1 cellular context compared by ENCODE assay signal in the genomic region with DNA sequence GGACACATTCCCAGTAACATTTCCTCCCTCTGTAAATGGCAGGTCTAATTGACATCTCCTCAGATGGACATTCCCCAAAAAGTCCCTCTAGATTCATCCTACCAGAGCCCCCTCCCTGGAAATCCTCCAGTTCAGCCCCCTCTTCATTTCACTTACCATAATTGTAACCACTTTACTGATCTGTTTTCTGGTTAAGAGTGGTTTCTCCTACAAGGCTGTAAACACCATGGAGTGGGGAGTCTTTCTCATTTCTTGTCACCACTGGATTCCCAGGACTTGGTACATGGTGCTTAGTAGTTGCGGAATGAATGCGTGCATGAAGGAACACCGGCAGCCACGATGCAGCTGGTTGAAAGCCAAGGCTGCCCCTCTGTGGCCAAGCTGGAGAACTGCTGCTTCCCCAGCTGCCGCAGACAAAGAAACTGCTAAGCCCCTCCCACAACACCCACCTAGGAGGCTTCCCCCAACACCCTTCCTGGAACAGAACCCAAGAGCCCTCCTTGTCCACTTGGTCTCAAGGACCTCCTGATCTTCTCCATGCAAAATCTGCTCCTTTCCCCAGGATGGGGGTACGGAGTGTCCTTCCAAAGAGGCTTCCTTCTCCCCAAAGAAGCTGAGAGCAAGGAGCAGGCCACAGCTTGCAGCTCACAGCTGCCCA.
TF ChIP-seq lines count a peak whose summit lies in the region.

No MANE protein-coding gene starts in this region.

TF ChIP-seq in GM12878, 131 proteins besides CTCF, POLR2A, EP300 and RAD21 (continues in another document):
- TF ChIP-seq EED (IDR thresholded peaks at IDR 0.05; ENCODE audit: low read depth) (no peak), ZNF274 (IDR thresholded peaks at IDR 0.05; ENCODE audit: insufficient read depth, insufficient read length) (no peak), SP1 (IDR thresholded peaks at IDR 0.05; ENCODE audit: low read depth, low read length) (no peak), RBBP5 (conservative IDR thresholded peaks at IDR 0.05) (no peak), STAT1 (conservative IDR thresholded peaks at IDR 0.05) (no peak; the same call in 1 of the 2 replicates), TCF3 (IDR thresholded peaks at IDR 0.05; ENCODE audit: borderline replicate concordance, insufficient read depth, low read depth, low read length) (0 out of 2 replicates have a peak, but pooled peaks have one; percentile 27), JUND (IDR thresholded peaks at IDR 0.05; ENCODE audit: low read depth, low read length) (no peak), EGR1 (IDR thresholded peaks at IDR 0.05; ENCODE audit: borderline replicate concordance in 1 of 2, low read depth in 2 of 2, low read length in 2 of 2) (no peak), STAT3 (IDR thresholded peaks at IDR 0.05; ENCODE audit: low read depth, low read length) (no peak), MTA2 (IDR thresholded peaks at IDR 0.05; ENCODE audit: low read depth) (no peak), IKZF1 (conservative IDR thresholded peaks at IDR 0.05) (peak; percentile 51; the same call in 1 of the 2 replicates), PAX8 (IDR thresholded peaks at IDR 0.05) (no peak), SMC3 (IDR thresholded peaks at IDR 0.05; ENCODE audit: borderline replicate concordance, low read length) (peak; percentile 78), CHD1 (IDR thresholded peaks at IDR 0.05; ENCODE audit: low read depth, low read length) (no peak), BCL11A (IDR thresholded peaks at IDR 0.05; ENCODE audit: low read depth, low read length) (no peak), ESRRA (IDR thresholded peaks at IDR 0.05; ENCODE audit: low read length) (no peak), ZZZ3 (IDR thresholded peaks at IDR 0.05; ENCODE audit: control insufficient read depth, insufficient read length, low read depth) (no peak), ZNF207 (IDR thresholded peaks at IDR 0.05; ENCODE audit: borderline replicate concordance) (no peak), CHD2 (IDR thresholded peaks at IDR 0.05; ENCODE audit: borderline replicate concordance, low read depth, low read length) (no peak), ETV6 (conservative IDR thresholded peaks at IDR 0.05 in 1 of 2, IDR thresholded peaks at IDR 0.05 in 1 of 2; ENCODE audit: borderline replicate concordance in 1 of 2, low read depth in 1 of 2) (no peak), ZSCAN29 (IDR thresholded peaks at IDR 0.05) (no peak), SUPT20H (IDR thresholded peaks at IDR 0.05; ENCODE audit: borderline replicate concordance, control insufficient read depth, low read depth, low read length) (no peak), GATAD2B (conservative IDR thresholded peaks at IDR 0.05; ENCODE audit: low read depth) (no peak), ZNF217 (IDR thresholded peaks at IDR 0.05) (no peak), CREM (IDR thresholded peaks at IDR 0.05; ENCODE audit: low read depth) (no peak), SREBF2 (IDR thresholded peaks at IDR 0.05; ENCODE audit: low read length) (no peak), YY1 (IDR thresholded peaks at IDR 0.05; ENCODE audit: low read depth, low read length) (peak; percentile 60; the same call in 1 of the 2 replicates), TARDBP (IDR thresholded peaks at IDR 0.05; ENCODE audit: borderline replicate concordance) (no peak), RAD51 (IDR thresholded peaks at IDR 0.05) (no peak), NFYA (IDR thresholded peaks at IDR 0.05; ENCODE audit: borderline replicate concordance, low read depth, low read length) (no peak), POU2F2 (IDR thresholded peaks at IDR 0.05; ENCODE audit: borderline replicate concordance, low read depth, low read length) (no peak), EZH2 (IDR thresholded peaks at IDR 0.05; ENCODE audit: borderline replicate concordance, control insufficient read depth, low read depth, low read length) (no peak), ZNF622 (IDR thresholded peaks at IDR 0.05) (no peak), MYB (IDR thresholded peaks at IDR 0.05; ENCODE audit: borderline replicate concordance, low read depth, low read length) (no peak), NR2F1 (conservative IDR thresholded peaks at IDR 0.05) (no peak), SMAD5 (IDR thresholded peaks at IDR 0.05; ENCODE audit: low read depth) (no peak), KDM1A (IDR thresholded peaks at IDR 0.05; ENCODE audit: borderline replicate concordance) (no peak)
- TF ChIP-seq, protein P1, sequence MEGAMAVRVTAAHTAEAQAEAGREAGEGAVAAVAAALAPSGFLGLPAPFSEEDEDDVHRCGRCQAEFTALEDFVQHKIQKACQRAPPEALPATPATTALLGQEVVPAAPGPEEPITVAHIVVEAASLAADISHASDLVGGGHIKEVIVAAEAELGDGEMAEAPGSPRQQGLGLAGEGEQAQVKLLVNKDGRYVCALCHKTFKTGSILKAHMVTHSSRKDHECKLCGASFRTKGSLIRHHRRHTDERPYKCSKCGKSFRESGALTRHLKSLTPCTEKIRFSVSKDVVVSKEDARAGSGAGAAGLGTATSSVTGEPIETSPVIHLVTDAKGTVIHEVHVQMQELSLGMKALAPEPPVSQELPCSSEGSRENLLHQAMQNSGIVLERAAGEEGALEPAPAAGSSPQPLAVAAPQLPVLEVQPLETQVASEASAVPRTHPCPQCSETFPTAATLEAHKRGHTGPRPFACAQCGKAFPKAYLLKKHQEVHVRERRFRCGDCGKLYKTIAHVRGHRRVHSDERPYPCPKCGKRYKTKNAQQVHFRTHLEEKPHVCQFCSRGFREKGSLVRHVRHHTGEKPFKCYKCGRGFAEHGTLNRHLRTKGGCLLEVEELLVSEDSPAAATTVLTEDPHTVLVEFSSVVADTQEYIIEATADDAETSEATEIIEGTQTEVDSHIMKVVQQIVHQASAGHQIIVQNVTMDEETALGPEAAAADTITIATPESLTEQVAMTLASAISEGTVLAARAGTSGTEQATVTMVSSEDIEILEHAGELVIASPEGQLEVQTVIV (IDR thresholded peaks at IDR 0.05; ENCODE audit: borderline replicate concordance, partially characterized antibody), result no peak
- TF ChIP-seq, protein P2, sequence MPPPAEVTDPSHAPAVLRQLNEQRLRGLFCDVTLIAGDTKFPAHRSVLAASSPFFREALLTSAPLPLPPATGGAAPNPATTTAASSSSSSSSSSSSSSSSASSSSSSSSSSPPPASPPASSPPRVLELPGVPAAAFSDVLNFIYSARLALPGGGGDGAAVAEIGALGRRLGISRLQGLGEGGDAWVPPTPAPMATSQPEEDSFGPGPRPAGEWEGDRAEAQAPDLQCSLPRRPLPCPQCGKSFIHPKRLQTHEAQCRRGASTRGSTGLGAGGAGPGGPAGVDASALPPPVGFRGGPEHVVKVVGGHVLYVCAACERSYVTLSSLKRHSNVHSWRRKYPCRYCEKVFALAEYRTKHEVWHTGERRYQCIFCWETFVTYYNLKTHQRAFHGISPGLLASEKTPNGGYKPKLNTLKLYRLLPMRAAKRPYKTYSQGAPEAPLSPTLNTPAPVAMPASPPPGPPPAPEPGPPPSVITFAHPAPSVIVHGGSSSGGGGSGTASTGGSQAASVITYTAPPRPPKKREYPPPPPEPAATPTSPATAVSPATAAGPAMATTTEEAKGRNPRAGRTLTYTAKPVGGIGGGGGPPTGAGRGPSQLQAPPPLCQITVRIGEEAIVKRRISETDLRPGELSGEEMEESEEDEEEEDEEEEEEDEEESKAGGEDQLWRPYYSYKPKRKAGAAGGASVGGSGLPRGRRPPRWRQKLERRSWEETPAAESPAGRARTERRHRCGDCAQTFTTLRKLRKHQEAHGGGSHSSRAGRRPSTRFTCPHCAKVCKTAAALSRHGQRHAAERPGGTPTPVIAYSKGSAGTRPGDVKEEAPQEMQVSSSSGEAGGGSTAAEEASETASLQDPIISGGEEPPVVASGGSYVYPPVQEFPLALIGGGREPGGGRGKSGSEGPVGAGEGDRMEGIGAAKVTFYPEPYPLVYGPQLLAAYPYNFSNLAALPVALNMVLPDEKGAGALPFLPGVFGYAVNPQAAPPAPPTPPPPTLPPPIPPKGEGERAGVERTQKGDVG (CRISPR knock-in tag; IDR thresholded peaks at IDR 0.05), result no peak
- TF ChIP-seq, protein P3, sequence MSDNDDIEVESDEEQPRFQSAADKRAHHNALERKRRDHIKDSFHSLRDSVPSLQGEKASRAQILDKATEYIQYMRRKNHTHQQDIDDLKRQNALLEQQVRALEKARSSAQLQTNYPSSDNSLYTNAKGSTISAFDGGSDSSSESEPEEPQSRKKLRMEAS (IDR thresholded peaks at IDR 0.05; ENCODE audit: low read depth, low read length), result no peak
- TF ChIP-seq, protein P4, sequence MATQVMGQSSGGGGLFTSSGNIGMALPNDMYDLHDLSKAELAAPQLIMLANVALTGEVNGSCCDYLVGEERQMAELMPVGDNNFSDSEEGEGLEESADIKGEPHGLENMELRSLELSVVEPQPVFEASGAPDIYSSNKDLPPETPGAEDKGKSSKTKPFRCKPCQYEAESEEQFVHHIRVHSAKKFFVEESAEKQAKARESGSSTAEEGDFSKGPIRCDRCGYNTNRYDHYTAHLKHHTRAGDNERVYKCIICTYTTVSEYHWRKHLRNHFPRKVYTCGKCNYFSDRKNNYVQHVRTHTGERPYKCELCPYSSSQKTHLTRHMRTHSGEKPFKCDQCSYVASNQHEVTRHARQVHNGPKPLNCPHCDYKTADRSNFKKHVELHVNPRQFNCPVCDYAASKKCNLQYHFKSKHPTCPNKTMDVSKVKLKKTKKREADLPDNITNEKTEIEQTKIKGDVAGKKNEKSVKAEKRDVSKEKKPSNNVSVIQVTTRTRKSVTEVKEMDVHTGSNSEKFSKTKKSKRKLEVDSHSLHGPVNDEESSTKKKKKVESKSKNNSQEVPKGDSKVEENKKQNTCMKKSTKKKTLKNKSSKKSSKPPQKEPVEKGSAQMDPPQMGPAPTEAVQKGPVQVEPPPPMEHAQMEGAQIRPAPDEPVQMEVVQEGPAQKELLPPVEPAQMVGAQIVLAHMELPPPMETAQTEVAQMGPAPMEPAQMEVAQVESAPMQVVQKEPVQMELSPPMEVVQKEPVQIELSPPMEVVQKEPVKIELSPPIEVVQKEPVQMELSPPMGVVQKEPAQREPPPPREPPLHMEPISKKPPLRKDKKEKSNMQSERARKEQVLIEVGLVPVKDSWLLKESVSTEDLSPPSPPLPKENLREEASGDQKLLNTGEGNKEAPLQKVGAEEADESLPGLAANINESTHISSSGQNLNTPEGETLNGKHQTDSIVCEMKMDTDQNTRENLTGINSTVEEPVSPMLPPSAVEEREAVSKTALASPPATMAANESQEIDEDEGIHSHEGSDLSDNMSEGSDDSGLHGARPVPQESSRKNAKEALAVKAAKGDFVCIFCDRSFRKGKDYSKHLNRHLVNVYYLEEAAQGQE (IDR thresholded peaks at IDR 0.05; ENCODE audit: low read depth, low read length), result no peak
- TF ChIP-seq, protein P5, sequence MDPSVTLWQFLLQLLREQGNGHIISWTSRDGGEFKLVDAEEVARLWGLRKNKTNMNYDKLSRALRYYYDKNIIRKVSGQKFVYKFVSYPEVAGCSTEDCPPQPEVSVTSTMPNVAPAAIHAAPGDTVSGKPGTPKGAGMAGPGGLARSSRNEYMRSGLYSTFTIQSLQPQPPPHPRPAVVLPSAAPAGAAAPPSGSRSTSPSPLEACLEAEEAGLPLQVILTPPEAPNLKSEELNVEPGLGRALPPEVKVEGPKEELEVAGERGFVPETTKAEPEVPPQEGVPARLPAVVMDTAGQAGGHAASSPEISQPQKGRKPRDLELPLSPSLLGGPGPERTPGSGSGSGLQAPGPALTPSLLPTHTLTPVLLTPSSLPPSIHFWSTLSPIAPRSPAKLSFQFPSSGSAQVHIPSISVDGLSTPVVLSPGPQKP (IDR thresholded peaks at IDR 0.05; ENCODE audit: low read depth, low read length), result no peak
- TF ChIP-seq, protein P6, sequence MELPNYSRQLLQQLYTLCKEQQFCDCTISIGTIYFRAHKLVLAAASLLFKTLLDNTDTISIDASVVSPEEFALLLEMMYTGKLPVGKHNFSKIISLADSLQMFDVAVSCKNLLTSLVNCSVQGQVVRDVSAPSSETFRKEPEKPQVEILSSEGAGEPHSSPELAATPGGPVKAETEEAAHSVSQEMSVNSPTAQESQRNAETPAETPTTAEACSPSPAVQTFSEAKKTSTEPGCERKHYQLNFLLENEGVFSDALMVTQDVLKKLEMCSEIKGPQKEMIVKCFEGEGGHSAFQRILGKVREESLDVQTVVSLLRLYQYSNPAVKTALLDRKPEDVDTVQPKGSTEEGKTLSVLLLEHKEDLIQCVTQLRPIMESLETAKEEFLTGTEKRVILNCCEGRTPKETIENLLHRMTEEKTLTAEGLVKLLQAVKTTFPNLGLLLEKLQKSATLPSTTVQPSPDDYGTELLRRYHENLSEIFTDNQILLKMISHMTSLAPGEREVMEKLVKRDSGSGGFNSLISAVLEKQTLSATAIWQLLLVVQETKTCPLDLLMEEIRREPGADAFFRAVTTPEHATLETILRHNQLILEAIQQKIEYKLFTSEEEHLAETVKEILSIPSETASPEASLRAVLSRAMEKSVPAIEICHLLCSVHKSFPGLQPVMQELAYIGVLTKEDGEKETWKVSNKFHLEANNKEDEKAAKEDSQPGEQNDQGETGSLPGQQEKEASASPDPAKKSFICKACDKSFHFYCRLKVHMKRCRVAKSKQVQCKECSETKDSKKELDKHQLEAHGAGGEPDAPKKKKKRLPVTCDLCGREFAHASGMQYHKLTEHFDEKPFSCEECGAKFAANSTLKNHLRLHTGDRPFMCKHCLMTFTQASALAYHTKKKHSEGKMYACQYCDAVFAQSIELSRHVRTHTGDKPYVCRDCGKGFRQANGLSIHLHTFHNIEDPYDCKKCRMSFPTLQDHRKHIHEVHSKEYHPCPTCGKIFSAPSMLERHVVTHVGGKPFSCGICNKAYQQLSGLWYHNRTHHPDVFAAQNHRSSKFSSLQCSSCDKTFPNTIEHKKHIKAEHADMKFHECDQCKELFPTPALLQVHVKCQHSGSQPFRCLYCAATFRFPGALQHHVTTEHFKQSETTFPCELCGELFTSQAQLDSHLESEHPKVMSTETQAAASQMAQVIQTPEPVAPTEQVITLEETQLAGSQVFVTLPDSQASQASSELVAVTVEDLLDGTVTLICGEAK (IDR thresholded peaks at IDR 0.05; ENCODE audit: borderline replicate concordance), result no peak
- TF ChIP-seq, protein P7, sequence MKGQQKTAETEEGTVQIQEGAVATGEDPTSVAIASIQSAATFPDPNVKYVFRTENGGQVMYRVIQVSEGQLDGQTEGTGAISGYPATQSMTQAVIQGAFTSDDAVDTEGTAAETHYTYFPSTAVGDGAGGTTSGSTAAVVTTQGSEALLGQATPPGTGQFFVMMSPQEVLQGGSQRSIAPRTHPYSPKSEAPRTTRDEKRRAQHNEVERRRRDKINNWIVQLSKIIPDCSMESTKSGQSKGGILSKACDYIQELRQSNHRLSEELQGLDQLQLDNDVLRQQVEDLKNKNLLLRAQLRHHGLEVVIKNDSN (IDR thresholded peaks at IDR 0.05; ENCODE audit: borderline replicate concordance, extremely low read length, insufficient read depth, low read depth, low read length), result no peak
- TF ChIP-seq, protein P8, sequence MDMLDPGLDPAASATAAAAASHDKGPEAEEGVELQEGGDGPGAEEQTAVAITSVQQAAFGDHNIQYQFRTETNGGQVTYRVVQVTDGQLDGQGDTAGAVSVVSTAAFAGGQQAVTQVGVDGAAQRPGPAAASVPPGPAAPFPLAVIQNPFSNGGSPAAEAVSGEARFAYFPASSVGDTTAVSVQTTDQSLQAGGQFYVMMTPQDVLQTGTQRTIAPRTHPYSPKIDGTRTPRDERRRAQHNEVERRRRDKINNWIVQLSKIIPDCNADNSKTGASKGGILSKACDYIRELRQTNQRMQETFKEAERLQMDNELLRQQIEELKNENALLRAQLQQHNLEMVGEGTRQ (IDR thresholded peaks at IDR 0.05; ENCODE audit: borderline replicate concordance, low read depth, low read length), result no peak
